Comparison of ENCODE assay signal across 1 cellular context in the genomic region with DNA sequence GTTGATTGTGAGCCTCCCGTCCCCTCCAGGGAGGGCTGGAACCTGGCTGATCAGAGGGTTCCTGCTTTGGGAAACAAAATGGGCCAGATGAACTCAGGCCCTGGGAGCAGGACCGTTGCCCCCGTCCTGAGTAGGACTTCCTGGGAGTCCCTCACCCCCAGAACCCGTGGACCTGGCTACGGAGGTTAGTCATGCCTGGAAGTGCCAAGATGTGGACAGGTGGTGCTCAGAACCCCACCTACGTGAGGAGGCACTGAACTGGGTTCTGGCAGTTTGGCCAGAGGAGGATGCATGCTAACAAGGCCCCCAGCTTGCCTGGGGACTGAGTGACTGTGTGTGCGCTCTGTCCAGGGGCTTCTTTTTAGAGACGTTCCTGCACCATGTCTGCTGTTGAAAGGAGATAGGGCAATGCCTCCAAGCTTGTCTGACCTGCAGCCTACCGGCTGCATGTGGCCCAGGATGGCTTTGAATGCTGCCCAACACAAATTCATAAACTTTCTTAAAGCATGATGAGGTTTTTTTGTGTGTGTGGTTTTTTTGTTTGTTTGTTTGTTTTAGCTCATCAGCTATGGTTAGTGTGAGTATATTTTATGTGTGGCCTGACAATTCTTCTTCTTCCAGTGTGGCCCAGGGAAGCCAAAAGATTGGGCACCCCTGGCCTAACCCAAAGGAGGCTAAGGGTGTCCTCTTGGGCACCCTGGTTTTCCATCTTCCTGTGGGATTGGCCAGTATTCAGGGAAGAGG.
TF ChIP-seq lines count a peak whose summit lies in the region.

No MANE protein-coding gene starts in this region.

TF ChIP-seq in HCT116, 20 proteins besides CTCF, POLR2A, EP300 and RAD21 (continued from another document):
- TF ChIP-seq, protein P1, sequence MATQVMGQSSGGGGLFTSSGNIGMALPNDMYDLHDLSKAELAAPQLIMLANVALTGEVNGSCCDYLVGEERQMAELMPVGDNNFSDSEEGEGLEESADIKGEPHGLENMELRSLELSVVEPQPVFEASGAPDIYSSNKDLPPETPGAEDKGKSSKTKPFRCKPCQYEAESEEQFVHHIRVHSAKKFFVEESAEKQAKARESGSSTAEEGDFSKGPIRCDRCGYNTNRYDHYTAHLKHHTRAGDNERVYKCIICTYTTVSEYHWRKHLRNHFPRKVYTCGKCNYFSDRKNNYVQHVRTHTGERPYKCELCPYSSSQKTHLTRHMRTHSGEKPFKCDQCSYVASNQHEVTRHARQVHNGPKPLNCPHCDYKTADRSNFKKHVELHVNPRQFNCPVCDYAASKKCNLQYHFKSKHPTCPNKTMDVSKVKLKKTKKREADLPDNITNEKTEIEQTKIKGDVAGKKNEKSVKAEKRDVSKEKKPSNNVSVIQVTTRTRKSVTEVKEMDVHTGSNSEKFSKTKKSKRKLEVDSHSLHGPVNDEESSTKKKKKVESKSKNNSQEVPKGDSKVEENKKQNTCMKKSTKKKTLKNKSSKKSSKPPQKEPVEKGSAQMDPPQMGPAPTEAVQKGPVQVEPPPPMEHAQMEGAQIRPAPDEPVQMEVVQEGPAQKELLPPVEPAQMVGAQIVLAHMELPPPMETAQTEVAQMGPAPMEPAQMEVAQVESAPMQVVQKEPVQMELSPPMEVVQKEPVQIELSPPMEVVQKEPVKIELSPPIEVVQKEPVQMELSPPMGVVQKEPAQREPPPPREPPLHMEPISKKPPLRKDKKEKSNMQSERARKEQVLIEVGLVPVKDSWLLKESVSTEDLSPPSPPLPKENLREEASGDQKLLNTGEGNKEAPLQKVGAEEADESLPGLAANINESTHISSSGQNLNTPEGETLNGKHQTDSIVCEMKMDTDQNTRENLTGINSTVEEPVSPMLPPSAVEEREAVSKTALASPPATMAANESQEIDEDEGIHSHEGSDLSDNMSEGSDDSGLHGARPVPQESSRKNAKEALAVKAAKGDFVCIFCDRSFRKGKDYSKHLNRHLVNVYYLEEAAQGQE (IDR thresholded peaks at IDR 0.05; ENCODE audit: low read depth): no peak
- TF ChIP-seq, protein P2, sequence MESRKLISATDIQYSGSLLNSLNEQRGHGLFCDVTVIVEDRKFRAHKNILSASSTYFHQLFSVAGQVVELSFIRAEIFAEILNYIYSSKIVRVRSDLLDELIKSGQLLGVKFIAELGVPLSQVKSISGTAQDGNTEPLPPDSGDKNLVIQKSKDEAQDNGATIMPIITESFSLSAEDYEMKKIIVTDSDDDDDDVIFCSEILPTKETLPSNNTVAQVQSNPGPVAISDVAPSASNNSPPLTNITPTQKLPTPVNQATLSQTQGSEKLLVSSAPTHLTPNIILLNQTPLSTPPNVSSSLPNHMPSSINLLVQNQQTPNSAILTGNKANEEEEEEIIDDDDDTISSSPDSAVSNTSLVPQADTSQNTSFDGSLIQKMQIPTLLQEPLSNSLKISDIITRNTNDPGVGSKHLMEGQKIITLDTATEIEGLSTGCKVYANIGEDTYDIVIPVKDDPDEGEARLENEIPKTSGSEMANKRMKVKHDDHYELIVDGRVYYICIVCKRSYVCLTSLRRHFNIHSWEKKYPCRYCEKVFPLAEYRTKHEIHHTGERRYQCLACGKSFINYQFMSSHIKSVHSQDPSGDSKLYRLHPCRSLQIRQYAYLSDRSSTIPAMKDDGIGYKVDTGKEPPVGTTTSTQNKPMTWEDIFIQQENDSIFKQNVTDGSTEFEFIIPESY (IDR thresholded peaks at IDR 0.05; ENCODE audit: extremely low read depth, insufficient replicate concordance, low read length): no peak
- TF ChIP-seq ELF1 (IDR thresholded peaks at IDR 0.05; ENCODE audit: borderline replicate concordance, low read depth): no peak
- TF ChIP-seq CEBPB (IDR thresholded peaks at IDR 0.05; ENCODE audit: low read depth): no peak
- TF ChIP-seq SIN3A (IDR thresholded peaks at IDR 0.05; ENCODE audit: low read depth): no peak
- TF ChIP-seq EZH2phosphoT487 (IDR thresholded peaks at IDR 0.05; ENCODE audit: borderline replicate concordance): no peak
- no peak for TF ChIP-seq EZH2 (IDR thresholded peaks at IDR 0.05)
- no peak for TF ChIP-seq YY1 (IDR thresholded peaks at IDR 0.05; ENCODE audit: extremely low read depth, insufficient replicate concordance, low read depth, low read length)
- no peak for TF ChIP-seq FOSL1 (IDR thresholded peaks at IDR 0.05; ENCODE audit: low read depth)
- TF ChIP-seq EGR1 (IDR thresholded peaks at IDR 0.05; ENCODE audit: low read depth): no peak
- TF ChIP-seq ATF3 (IDR thresholded peaks at IDR 0.05): no peak
- TF ChIP-seq CBX3 (IDR thresholded peaks at IDR 0.05; ENCODE audit: low read depth): no peak
- TF ChIP-seq TCF7L2 (IDR thresholded peaks at IDR 0.05; ENCODE audit: borderline replicate concordance, extremely low read depth, insufficient read depth, insufficient read length): no peak
